ENCODE assay signal across 24 cellular contexts in the genomic region with DNA sequence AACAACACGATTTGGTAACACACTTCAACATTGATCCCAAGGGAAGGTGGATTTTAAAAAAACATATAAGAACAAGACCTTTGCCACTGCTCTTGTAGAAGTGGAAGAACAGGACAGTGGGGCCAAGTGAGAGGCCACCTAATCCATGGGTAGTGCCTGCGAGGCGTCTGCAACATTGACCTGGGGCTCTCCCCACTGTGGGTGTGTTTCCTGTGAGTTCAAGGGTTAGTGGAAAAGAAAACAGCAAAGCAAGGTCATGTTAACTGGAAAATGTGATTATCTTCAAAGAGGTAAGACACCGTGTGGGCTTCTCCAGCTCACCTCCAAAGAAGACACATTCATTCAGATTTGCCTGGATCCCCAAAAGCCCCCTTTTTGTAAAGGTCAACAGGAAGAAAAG.
DNase-seq lines count a peak whose midpoint lies in the region; ATAC-seq, FAIRE-seq and TF ChIP-seq lines count a peak whose summit lies in the region.
"Had no signal": no experiment of that assay in that cellular context is flagged by ENCODE, and none has a peak within 500 bp of the region (broad histone marks: within the 10 kb centered on the region; RNA-seq: fewer than 3 reads in every experiment).

No MANE protein-coding gene starts in this region.

- no peaks in the 10 kb centered on the region for H3K79me1 ChIP-seq in H1 (ENCODE audit: low read depth, low read length)

- TF ChIP-seq POLR2A in HepG2 (IDR thresholded peaks at IDR 0.05; ENCODE audit: insufficient read depth in 1 of 2, low read depth in 2 of 2, low read length in 2 of 2) (no peak), right lobe of liver (IDR thresholded peaks at IDR 0.05) (no peak), H1 (IDR thresholded peaks at IDR 0.05; ENCODE audit: control extremely low read depth in 1 of 2, low read depth in 2 of 2, low read length in 2 of 2) (no peak)

- POLR2A ChIA-PET in HepG2 (lab: Yijun Ruan, JAX) (no interaction called here), H1 (lab: Charles Lee; ENCODE audit: partially characterized antibody) (no interaction called here)

- in situ Hi-C loops in HepG2 (cut with HindIII; ENCODE audit: extremely low pct_ligation_motif_present, low pct_unique_long_range_greater_than_20kb), result loop anchor here (25.0 kb wide), 1 partner anchor 424 kb away; no protein-coding TSS in a partner anchor

- H4K91ac ChIP-seq in H1 (replicated peaks; ENCODE audit: insufficient read length, low read length), result peak overlapping the region; percentile 79

- no TSS peak for BruUV-seq in HepG2 (replicated peaks; lab: Mats Ljungman, UMichigan)

- H2BK15ac ChIP-seq in H1 (ENCODE audit: low read length), result no peak overlapping the region

- no peak overlapping the region for H3K27ac ChIP-seq in HepG2 (ENCODE audit: extremely low read length, insufficient read depth, low read length)
- H3K27ac ChIP-seq in right lobe of liver, result no peak overlapping the region
- H3K27ac ChIP-seq in H1 (ENCODE audit: low read depth, low read length), result no peak overlapping the region
- peak overlapping the region; percentile 1 for H3K27ac ChIP-seq in subcutaneous abdominal adipose tissue (ENCODE audit: low read depth, low read length)
- H3K27ac ChIP-seq: 22Rv1; A549; BLaER1 treated with 17β-estradiol and CSF1 and Interleukin-3, amounts not matched to agents 10 nM and 100 nM; C4-2B had no signal

- no peak overlapping the region for H3K27ac Mint-ChIP-seq in activated naive CD8-positive, alpha-beta T cell treated with anti-CD3 and anti-CD28 coated beads, Interleukin-2, amount 50 U/mL, for 24 hours
- H3K27ac Mint-ChIP-seq in activated naive CD8-positive, alpha-beta T cell treated with anti-CD3 and anti-CD28 coated beads for 36 hours, result no peak overlapping the region
- H3K27ac Mint-ChIP-seq: B cell; CD4-positive, alpha-beta T cell; CD8-positive, alpha-beta T cell had no signal

- no peak overlapping the region for H3K4me3 ChIP-seq in HepG2 (replicated peaks in 1 of 3; ENCODE audit: insufficient read depth in 1 of 3, low read depth in 2 of 3, low read length in 3 of 3)
- no peak overlapping the region for H3K4me3 ChIP-seq in right lobe of liver
- no peak overlapping the region for H3K4me3 ChIP-seq in H1 (ENCODE audit: extremely low read depth in 1 of 4, insufficient read depth in 2 of 4, low read depth in 3 of 4, low read length in 4 of 4)
- peak overlapping the region in 2 of 5 donors; percentile 10 to 11 for H3K4me3 ChIP-seq in subcutaneous abdominal adipose tissue (ENCODE audit: low read depth in 1 of 5, low read length in 5 of 5)
- H3K4me3 ChIP-seq: A549; BLaER1 treated with 17β-estradiol and CSF1 and Interleukin-3, amounts not matched to agents 10 nM and 100 nM had no signal

- H2AFZ ChIP-seq in HepG2 (ENCODE audit: low read length) (no peak overlapping the region), H1 (ENCODE audit: low read length) (no peak overlapping the region)

- no peak for DNase-seq in activated naive CD8-positive, alpha-beta T cell treated with anti-CD3 and anti-CD28 coated beads, Interleukin-2, amount 50 U/mL, for 24 hours
- no peak for DNase-seq in activated naive CD8-positive, alpha-beta T cell treated with anti-CD3 and anti-CD28 coated beads for 36 hours
- DNase-seq in HepG2 (ENCODE audit: low spot score) (peak; percentile 2), right lobe of liver (no peak), H1 (ENCODE audit: low read depth in 1 of 2, low spot score in 2 of 2) (no peak)
- DNase-seq: AML-193; Caco-2; Calu3; CD4-positive, alpha-beta T cell; CD8-positive, alpha-beta T cell; DMS79 treated with DMSO at 0.1 percent for 48 hours; GF-D8 had no signal

- H2BK12ac ChIP-seq in H1 (ENCODE audit: low read depth, low read length), result 0 out of 2 replicates have a peak overlapping the region, but pooled peaks have one; percentile 77

- no peak overlapping the region for H4K8ac ChIP-seq in H1 (ENCODE audit: extremely low read depth, insufficient read depth, low read length)

- CTCF ChIA-PET in HepG2 (lab: Yijun Ruan, JAX; ENCODE audit: low intra/inter-chr PET ratio, low total read pairs), result no interaction called here
- CTCF ChIA-PET in H1 (lab: Charles Lee; ENCODE audit: partially characterized antibody), result no interaction called here

- H3K4me2 ChIP-seq in HepG2 (ENCODE audit: low read depth, low read length) (no peak overlapping the region), H1 (ENCODE audit: insufficient read depth in 1 of 2, low read depth in 2 of 2, low read length in 2 of 2) (no peak overlapping the region)
- H3K4me2 ChIP-seq: A549 had no signal

- intact Hi-C loops in HepG2 (cut with micrococcal nuclease; ENCODE audit: unreplicated experiment) (no loop called here), right lobe of liver (cut with DNase I) (loop anchor here in 1 of 2 donors (10.0 kb wide), 1 partner anchor 151 kb away; no protein-coding TSS in a partner anchor)

- H3K4ac ChIP-seq in H1 (replicated peaks; ENCODE audit: insufficient read length, low read depth, low read length), result peak overlapping the region; percentile 57

- ATAC-seq in activated naive CD8-positive, alpha-beta T cell treated with anti-CD3 and anti-CD28 coated beads, Interleukin-2, amount 50 U/mL, for 24 hours, result peak; percentile 22
- ATAC-seq in HepG2 (peak; percentile 79), right lobe of liver (no peak), GM18498 (IDR thresholded peaks at IDR 0.05; ENCODE audit: unreplicated experiment) (no peak), GM21786 (IDR thresholded peaks at IDR 0.05; ENCODE audit: unreplicated experiment) (no peak)
- ATAC-seq: A549; CD8-positive, alpha-beta T cell had no signal

- no peak overlapping the region for H3K56ac ChIP-seq in H1 (replicated peaks; ENCODE audit: insufficient read length, low read depth, low read length)

- TF ChIP-seq RAD21 in HepG2 (CRISPR knock-in tag; IDR thresholded peaks at IDR 0.05), result no peak
- TF ChIP-seq RAD21 in H1 (IDR thresholded peaks at IDR 0.05 in 1 of 2, conservative IDR thresholded peaks at IDR 0.05 in 1 of 2; ENCODE audit: low read depth in 2 of 2, low read length in 2 of 2), result no peak

- WGBS in HepG2 (ENCODE audit: low lambda C conversion rate), result 2% methylated on average over 4 of the region's 4 CpGs
- WGBS in right lobe of liver (ENCODE audit: insufficient coverage, low coverage, low lambda C conversion rate, missing lambda C conversion rate), result 6% methylated on average over 3 of the region's 4 CpGs
- 79% methylated on average over 4 of the region's 4 CpGs; no CpG with 5 or more reads in 1 of the 2 experiments for WGBS in H1 (ENCODE audit: extremely low coverage in 1 of 2, insufficient coverage in 1 of 2, insufficient read length in 1 of 2, insufficient replicate concordance in 2 of 2, low coverage in 1 of 2, low lambda C conversion rate in 2 of 2, missing lambda C conversion rate in 1 of 2), 2 experiments

- no peak for TF ChIP-seq CTCF in HepG2 (CRISPR knock-in tag; IDR thresholded peaks at IDR 0.05)
- TF ChIP-seq CTCF in right lobe of liver (IDR thresholded peaks at IDR 0.05), result no peak
- no peak for TF ChIP-seq CTCF in H1 (IDR thresholded peaks at IDR 0.05; ENCODE audit: control extremely low read depth in 1 of 3, insufficient read depth in 1 of 3, low read depth in 1 of 3, low read length in 3 of 3)

- no peak overlapping the region for H2AK5ac ChIP-seq in H1 (ENCODE audit: low read depth, low read length)

- H3K4me3 Mint-ChIP-seq in activated naive CD8-positive, alpha-beta T cell treated with anti-CD3 and anti-CD28 coated beads, Interleukin-2, amount 50 U/mL, for 24 hours, result no peak overlapping the region
- H3K4me3 Mint-ChIP-seq in activated naive CD8-positive, alpha-beta T cell treated with anti-CD3 and anti-CD28 coated beads for 36 hours, result no peak overlapping the region
- H3K4me3 Mint-ChIP-seq: B cell; CD4-positive, alpha-beta T cell; CD8-positive, alpha-beta T cell had no signal

- no peak overlapping the region for H3K14ac ChIP-seq in H1 (ENCODE audit: insufficient read length)

- no peaks in the 10 kb centered on the region for H3K9me3 Mint-ChIP-seq in activated naive CD8-positive, alpha-beta T cell treated with anti-CD3 and anti-CD28 coated beads, Interleukin-2, amount 50 U/mL, for 24 hours
- no peaks in the 10 kb centered on the region for H3K9me3 Mint-ChIP-seq in activated naive CD8-positive, alpha-beta T cell treated with anti-CD3 and anti-CD28 coated beads for 36 hours
- H3K9me3 Mint-ChIP-seq: CD4-positive, alpha-beta T cell; CD8-positive, alpha-beta T cell had no signal

- no peak overlapping the region for H3K23ac ChIP-seq in H1 (ENCODE audit: insufficient read length)

- H3K36me3 Mint-ChIP-seq in activated naive CD8-positive, alpha-beta T cell treated with anti-CD3 and anti-CD28 coated beads, Interleukin-2, amount 50 U/mL, for 24 hours (ENCODE audit: low read depth), result no peaks in the 10 kb centered on the region
- H3K36me3 Mint-ChIP-seq in activated naive CD8-positive, alpha-beta T cell treated with anti-CD3 and anti-CD28 coated beads for 36 hours, result no peaks in the 10 kb centered on the region
- H3K36me3 Mint-ChIP-seq: CD8-positive, alpha-beta T cell had no signal

- peaks cover 2% of the 10 kb centered on the region for H3K4me1 Mint-ChIP-seq in activated naive CD8-positive, alpha-beta T cell treated with anti-CD3 and anti-CD28 coated beads, Interleukin-2, amount 50 U/mL, for 24 hours
- H3K4me1 Mint-ChIP-seq in activated naive CD8-positive, alpha-beta T cell treated with anti-CD3 and anti-CD28 coated beads for 36 hours, result no peaks in the 10 kb centered on the region

- H4K5ac ChIP-seq in H1 (ENCODE audit: insufficient read length, low read depth, low read length), result no peak overlapping the region

- H3K79me2 ChIP-seq in HepG2 (ENCODE audit: insufficient read depth, low read length), result no peaks in the 10 kb centered on the region
- no peaks in the 10 kb centered on the region for H3K79me2 ChIP-seq in H1 (ENCODE audit: control insufficient read depth in 1 of 2, insufficient read depth in 2 of 2, low read length in 2 of 2)

- H2BK5ac ChIP-seq in H1 (ENCODE audit: low read depth, low read length), result no peak overlapping the region

- no peaks in the 10 kb centered on the region for H3K36me3 ChIP-seq in HepG2 (replicated peaks in 1 of 2; ENCODE audit: control insufficient read depth in 1 of 2, insufficient read depth in 2 of 2, low read length in 2 of 2)
- H3K36me3 ChIP-seq in right lobe of liver, result no peaks in the 10 kb centered on the region
- H3K36me3 ChIP-seq in H1 (ENCODE audit: control insufficient read depth in 2 of 4, insufficient read depth in 4 of 4, low read length in 3 of 4), result no peaks in the 10 kb centered on the region
- no peaks in the 10 kb centered on the region for H3K36me3 ChIP-seq in subcutaneous abdominal adipose tissue (ENCODE audit: control insufficient read depth in 5 of 5, insufficient read depth in 5 of 5, low read length in 5 of 5)
- H3K36me3 ChIP-seq: BLaER1 treated with 17β-estradiol and CSF1 and Interleukin-3, amounts not matched to agents 10 nM and 100 nM had no signal

- H4K20me1 ChIP-seq in HepG2 (ENCODE audit: insufficient read depth, low read length) (no peaks in the 10 kb centered on the region), H1 (replicated peaks in 1 of 2; ENCODE audit: control insufficient read depth in 1 of 2, insufficient read depth in 2 of 2, low read length in 2 of 2) (no peaks in the 10 kb centered on the region)

- H3K4me1 ChIP-seq in HepG2 (ENCODE audit: insufficient read depth, low read length) (peaks cover 17% of the 10 kb centered on the region; the same call in 1 of the 2 replicates), right lobe of liver (no peaks in the 10 kb centered on the region), H1 (replicated peaks in 1 of 4; ENCODE audit: control insufficient read depth in 3 of 4, insufficient read depth in 4 of 4, low read length in 3 of 4) (peaks cover 7 to 22% (median 16%) of the 10 kb centered on the region in 4 experiments), subcutaneous abdominal adipose tissue (ENCODE audit: control insufficient read depth in 5 of 5, insufficient read depth in 5 of 5, low read length in 5 of 5) (peaks cover 5 to 52% (median 33%) of the 10 kb centered on the region in 5 donors)
- H3K4me1 ChIP-seq: A549, Caco-2 had no signal

- H3K27me3 ChIP-seq in HepG2 (ENCODE audit: control insufficient read depth in 1 of 2, insufficient read depth in 2 of 2, low read length in 2 of 2) (peaks cover 0 to 9% of the 10 kb centered on the region in 2 experiments; a peak in 1 of 5 replicates), right lobe of liver (no peaks in the 10 kb centered on the region), H1 (replicated peaks in 1 of 4; ENCODE audit: control insufficient read depth in 3 of 4, extremely low read depth in 1 of 4, insufficient read depth in 3 of 4, low read length in 3 of 4) (no peaks in the 10 kb centered on the region), subcutaneous abdominal adipose tissue (ENCODE audit: control insufficient read depth in 5 of 5, insufficient read depth in 4 of 5, low read length in 5 of 5) (peaks cover 0 to 4% (median 0%) of the 10 kb centered on the region in 5 donors)

- no peak overlapping the region for H2BK120ac ChIP-seq in H1 (replicated peaks; ENCODE audit: low read depth, low read length)

- no peaks in the 10 kb centered on the region for H3K27me3 Mint-ChIP-seq in activated naive CD8-positive, alpha-beta T cell treated with anti-CD3 and anti-CD28 coated beads, Interleukin-2, amount 50 U/mL, for 24 hours
- H3K27me3 Mint-ChIP-seq in activated naive CD8-positive, alpha-beta T cell treated with anti-CD3 and anti-CD28 coated beads for 36 hours, result peaks cover 18% of the 10 kb centered on the region

- no peak overlapping the region for H2BK20ac ChIP-seq in H1 (ENCODE audit: low read length)

- H3K18ac ChIP-seq in H1 (ENCODE audit: extremely low read depth, low read length), result no peak overlapping the region

- H3K9me3 ChIP-seq in HepG2 (ENCODE audit: low read length) (no peaks in the 10 kb centered on the region), right lobe of liver (no peaks in the 10 kb centered on the region), H1 (ENCODE audit: insufficient read depth in 2 of 2, low read depth in 1 of 2, low read length in 1 of 2) (no peaks in the 10 kb centered on the region), subcutaneous abdominal adipose tissue (ENCODE audit: control insufficient read depth in 5 of 5, low read length in 5 of 5) (no peaks in the 10 kb centered on the region)
- H3K9me3 ChIP-seq: BLaER1 treated with 17β-estradiol and CSF1 and Interleukin-3, amounts not matched to agents 10 nM and 100 nM; Caco-2 had no signal

- H3K9ac ChIP-seq in HepG2 (ENCODE audit: insufficient read depth, low read depth, low read length) (no peak overlapping the region), H1 (replicated peaks in 1 of 4; ENCODE audit: extremely low read depth in 1 of 4, low read depth in 3 of 4, low read length in 3 of 4) (no peak overlapping the region), subcutaneous abdominal adipose tissue (ENCODE audit: low read length in 5 of 5) (no peak overlapping the region)
- H3K9ac ChIP-seq: BLaER1 treated with 17β-estradiol and CSF1 and Interleukin-3, amounts not matched to agents 10 nM and 100 nM had no signal

- no peaks in the 10 kb centered on the region for H3K23me2 ChIP-seq in H1 (ENCODE audit: low read depth, low read length)

- FAIRE-seq in HepG2 (lab: Jason Lieb, UNC) (no peak), H1 (lab: Jason Lieb, UNC) (no peak)
- FAIRE-seq: A549, D721Med, G401.6, GM12891, GM18507 had no signal

- TF ChIP-seq EP300 in HepG2 (IDR thresholded peaks at IDR 0.05; ENCODE audit: low read depth in 2 of 2, low read length in 2 of 2) (no peak), HepG2 (CRISPR knock-in tag; IDR thresholded peaks at IDR 0.05; ENCODE audit: borderline replicate concordance) (no peak), H1 (IDR thresholded peaks at IDR 0.05; ENCODE audit: borderline replicate concordance in 1 of 2, low read depth in 2 of 2, low read length in 2 of 2) (no peak)

Comparison
In these comparisons a context has a peak if more than half of its experiments do, and no peak if none do; other contexts are left out.
1. ATAC-seq: peak in activated naive CD8-positive, alpha-beta T cell treated with anti-CD3 and anti-CD28 coated beads, Interleukin-2, amount 50 U/mL, for 24 hours (single experiment) and HepG2 (single experiment); none in right lobe of liver (0 of 4), GM18498 (single experiment) and GM21786 (single experiment).